In the genomic region with DNA sequence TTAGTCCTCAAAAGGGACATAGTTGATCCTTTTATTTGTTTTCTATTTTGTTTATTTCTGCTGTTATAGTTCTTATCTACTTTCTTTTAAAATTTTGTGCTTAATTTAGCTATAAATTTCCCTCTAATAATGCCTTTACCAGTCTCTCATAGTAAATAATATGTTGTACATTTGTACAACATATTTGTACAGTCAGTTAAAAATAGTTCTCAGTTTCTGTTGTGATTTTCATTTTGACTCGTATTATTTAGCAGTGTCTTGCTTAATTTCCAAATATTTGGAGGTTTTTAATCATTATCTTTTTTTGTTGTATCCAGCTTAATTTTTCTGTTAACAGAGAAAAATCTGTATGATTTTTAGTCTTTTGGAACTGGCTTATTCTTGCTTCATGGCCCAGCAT, we compare ENCODE assay signal across 17 cellular contexts.
DNase-seq lines count a peak whose midpoint lies in the region; ATAC-seq, FAIRE-seq and TF ChIP-seq lines count a peak whose summit lies in the region.
"Had no signal": no experiment of that assay in that cellular context is flagged by ENCODE, and none has a peak within 500 bp of the region (broad histone marks: within the 10 kb centered on the region; RNA-seq: fewer than 3 reads in every experiment).

No MANE protein-coding gene starts in this region.

- no peak for FAIRE-seq in GM12878 (lab: Jason Lieb, UNC)
- FAIRE-seq: H54 had no signal

- H2AFZ ChIP-seq in GM12878 (ENCODE audit: control insufficient read depth, low read depth, low read length) = no peak overlapping the region
- H2AFZ ChIP-seq in smooth muscle cell (ENCODE audit: low read depth) = peak overlapping the region; percentile 42

- H3K4me3 ChIP-seq in GM12878 (no peak overlapping the region), smooth muscle cell (no peak overlapping the region)
- H3K4me3 ChIP-seq: BLaER1 had no signal

- POLR2A ChIA-PET in GM12878 (lab: Charles Lee) = interaction anchor here (0.6 kb wide), 1 partner anchor 138 kb away, joined by 3 read pairs; no protein-coding TSS in a partner anchor

- peak overlapping the region; percentile 6; the same call in 1 of the 2 replicates for H3K4me2 ChIP-seq in GM12878 (ENCODE audit: control insufficient read depth, insufficient read depth)
- H3K4me2 ChIP-seq in smooth muscle cell = no peak overlapping the region
- H3K4me2 ChIP-seq: BLaER1 had no signal

- intact Hi-C loops in GM12878 (cut with micrococcal nuclease; ENCODE audit: unreplicated experiment) = loop anchor here (5.0 kb wide), 1 partner anchor 446 kb away; no protein-coding TSS in a partner anchor

- peaks cover 9% of the 10 kb centered on the region for H3F3A ChIP-seq in smooth muscle cell (ENCODE audit: low read depth)

- SMC1A ChIA-PET in GM12878 (lab: Charles Lee; ENCODE audit: uncharacterized antibody, unreplicated experiment) = interaction anchor here (1.4 to 5.2 kb wide), 4 partner anchors 22 to 267 kb away, joined by 4 to 35 read pairs (median 4); no protein-coding TSS in a partner anchor

- in situ Hi-C loops in GM12878 (cut with MboI) = no loop called here

- H3K27me3 ChIP-seq in GM12878 (replicated peaks in 1 of 2; ENCODE audit: control insufficient read depth in 2 of 2, insufficient read depth in 2 of 2, low read length in 1 of 2) (no peaks in the 10 kb centered on the region), smooth muscle cell (ENCODE audit: low read depth) (no peaks in the 10 kb centered on the region)
- H3K27me3 ChIP-seq: BLaER1 had no signal

- H3K27ac ChIP-seq in GM12878 (ENCODE audit: control insufficient read depth, insufficient read depth) (no peak overlapping the region), smooth muscle cell (ENCODE audit: low read depth) (no peak overlapping the region)
- H3K27ac ChIP-seq: BLaER1 had no signal

- TF ChIP-seq CTCF in GM12878 (IDR thresholded peaks at IDR 0.05 in 2 of 3, conservative IDR thresholded peaks at IDR 0.05 in 1 of 3; ENCODE audit: control insufficient read depth in 2 of 3, extremely low read depth in 1 of 3, insufficient read depth in 1 of 3, low read depth in 3 of 3, low read length in 3 of 3) (no peak), smooth muscle cell (IDR thresholded peaks at IDR 0.05; ENCODE audit: borderline replicate concordance, insufficient read depth, poor library complexity, severe bottlenecking) (no peak)

- H4K20me1 ChIP-seq in GM12878 (ENCODE audit: control insufficient read depth, insufficient read depth) (no peaks in the 10 kb centered on the region), smooth muscle cell (ENCODE audit: low read depth) (no peaks in the 10 kb centered on the region)
- H4K20me1 ChIP-seq: BLaER1 had no signal

- H3K36me3 ChIP-seq in GM12878 (ENCODE audit: control insufficient read depth in 2 of 2, insufficient read depth in 2 of 2, low read length in 1 of 2) (no peaks in the 10 kb centered on the region), smooth muscle cell (ENCODE audit: low read depth) (no peaks in the 10 kb centered on the region)
- H3K36me3 ChIP-seq: BLaER1 had no signal

- H3K4me1 ChIP-seq in GM12878 (ENCODE audit: control insufficient read depth, insufficient read depth, low read length) = peaks cover 9% of the 10 kb centered on the region
- H3K4me1 ChIP-seq in smooth muscle cell (ENCODE audit: low read depth) = no peaks in the 10 kb centered on the region
- H3K4me1 ChIP-seq: Caco-2 had no signal

- H3K9me3 ChIP-seq in GM12878 (replicated peaks; ENCODE audit: control insufficient read depth, insufficient read depth, low read length) (no peaks in the 10 kb centered on the region; the same call in 2 of the 3 replicates), smooth muscle cell (replicated peaks; ENCODE audit: low read depth) (no peaks in the 10 kb centered on the region)

- TF ChIP-seq EP300 in GM12878 (IDR thresholded peaks at IDR 0.05; ENCODE audit: borderline replicate concordance in 1 of 2, control insufficient read depth in 1 of 2, low read depth in 2 of 2, low read length in 2 of 2) = peak in 1 of 2 experiments; percentile 19; a peak in 1 of 4 replicates

- DNase-seq in GM12878 (ENCODE audit: low read depth, low spot score) (no peak), smooth muscle cell (lab: John Stamatoyannopoulos, UW; ENCODE audit: unreplicated experiment) (no peak), NCI-H187 treated with DMSO at 0.1 percent for 48 hours (lab: John Stamatoyannopoulos, UW) (no peak), NCI-H187 (lab: John Stamatoyannopoulos, UW) (no peak)
- DNase-seq: 8988T; AML-193; Caco-2; CD8-positive, alpha-beta memory T cell; DND-41; GDM1; KG1 had no signal

- WGBS in GM12878 (ENCODE audit: insufficient coverage, insufficient replicate concordance, low lambda C conversion rate, missing lambda C conversion rate) = 3% methylated on average over 1 of the region's 1 CpG
- WGBS in smooth muscle cell (ENCODE audit: low lambda C conversion rate) = 42% methylated on average over 1 of the region's 1 CpG

- TF ChIP-seq RAD21 in GM12878 (IDR thresholded peaks at IDR 0.05; ENCODE audit: insufficient read depth, low read depth, low read length) = no peak

- ATAC-seq in GM18867 (IDR thresholded peaks at IDR 0.05; ENCODE audit: unreplicated experiment) = peak; percentile 35
- ATAC-seq in HG03103 (IDR thresholded peaks at IDR 0.05; ENCODE audit: low read depth, unreplicated experiment) = peak; percentile 43
- peak; percentile 42; the same call in 1 of the 3 replicates for ATAC-seq in GM12878
- ATAC-seq in GM21381 (IDR thresholded peaks at IDR 0.05; ENCODE audit: unreplicated experiment) = no peak
- ATAC-seq: HCT116 had no signal

- no peak overlapping the region for H3K9ac ChIP-seq in GM12878 (ENCODE audit: control insufficient read depth, insufficient read depth, low read length)
- no peak overlapping the region for H3K9ac ChIP-seq in smooth muscle cell (ENCODE audit: low read depth)
- H3K9ac ChIP-seq: BLaER1 had no signal

- no peak for TF ChIP-seq POLR2A in GM12878 (IDR thresholded peaks at IDR 0.05; ENCODE audit: low read depth, low read length)

- no peaks in the 10 kb centered on the region for H3K79me2 ChIP-seq in GM12878 (ENCODE audit: control insufficient read depth, insufficient read depth, low read length)
- no peaks in the 10 kb centered on the region for H3K79me2 ChIP-seq in smooth muscle cell (ENCODE audit: low read depth)

- CTCF ChIA-PET in GM12878 (lab: Yijun Ruan, JAX) = interaction anchor here (0.7 kb wide), 1 partner anchor 267 kb away, joined by 3 read pairs; no protein-coding TSS in a partner anchor

- BruUV-seq in GM12878 (replicated peaks; lab: Mats Ljungman, UMichigan) = no TSS peak

- RAD21 ChIA-PET in GM12878 (lab: Charles Lee; ENCODE audit: unreplicated experiment) = interaction anchor here (0.8 kb wide), 1 partner anchor 21 kb away, joined by 4 read pairs; no protein-coding TSS in a partner anchor

TF ChIP-seq in GM12878, 131 proteins besides CTCF, POLR2A, EP300 and RAD21:
- TF ChIP-seq MEF2B (IDR thresholded peaks at IDR 0.05; ENCODE audit: partially characterized antibody, poor library complexity, severe bottlenecking) (peak; percentile 52), MTA2 (IDR thresholded peaks at IDR 0.05; ENCODE audit: low read depth) (0 out of 2 replicates have a peak, but pooled peaks have one; percentile 17), IRF5 (IDR thresholded peaks at IDR 0.05; ENCODE audit: borderline replicate concordance) (no peak), CREB1 (IDR thresholded peaks at IDR 0.05; ENCODE audit: low read depth) (no peak), MEF2A (IDR thresholded peaks at IDR 0.05; ENCODE audit: insufficient read depth, low read depth, low read length) (peak; percentile 81), RELB (IDR thresholded peaks at IDR 0.05; ENCODE audit: low read depth) (0 out of 2 replicates have a peak, but pooled peaks have one; percentile 35), JUNB (IDR thresholded peaks at IDR 0.05) (peak; percentile 61), ATF7 (IDR thresholded peaks at IDR 0.05; ENCODE audit: low read depth) (0 out of 2 replicates have a peak, but pooled peaks have one; percentile 25)
TF ChIP-seq in GM12878: peak in this region for 6.
